Comparison of ENCODE assay signal across 12 cellular contexts in the genomic region with DNA sequence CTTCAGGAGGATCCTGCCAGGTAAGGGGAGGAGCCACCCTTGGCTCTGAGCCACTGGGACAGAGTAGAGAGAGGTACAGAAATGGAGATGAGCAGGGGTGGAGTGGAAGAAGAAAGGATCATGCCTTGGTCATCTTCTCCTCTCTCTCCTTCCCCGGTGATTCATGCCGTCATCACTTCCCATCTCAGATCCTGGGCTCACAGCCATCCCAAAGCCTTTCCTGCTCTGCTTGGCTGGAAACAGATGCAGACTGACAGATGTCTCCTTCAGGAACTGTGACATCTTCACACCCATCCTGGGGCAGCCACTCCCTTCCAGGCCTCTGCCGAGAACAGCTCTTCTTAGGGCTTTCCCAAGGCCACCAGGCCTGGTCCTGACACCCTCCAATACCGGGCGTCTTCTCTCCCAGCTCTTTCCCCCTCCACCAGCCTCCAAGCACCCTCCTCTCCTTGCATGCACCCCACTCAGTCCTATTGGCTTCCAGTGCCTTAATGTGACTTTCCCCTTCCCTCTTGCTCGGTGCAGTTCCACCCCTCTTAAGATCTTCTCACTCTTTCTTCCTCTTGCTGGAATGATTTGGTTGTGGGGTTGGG. TPM values are rescaled to one million over a fixed set of nuclear protein-coding genes. Genes with fewer than 3 reads are reported as not detected.
DNase-seq lines count a peak whose midpoint lies in the region; ATAC-seq, FAIRE-seq and TF ChIP-seq lines count a peak whose summit lies in the region.
"Had no signal": no experiment of that assay in that cellular context is flagged by ENCODE, and none has a peak within 500 bp of the region (broad histone marks: within the 10 kb centered on the region; RNA-seq: fewer than 3 reads in every experiment).

No MANE protein-coding gene starts in this region.

- no peak overlapping the region for H3K4me2 ChIP-seq in endothelial cell of umbilical vein (ENCODE audit: insufficient read depth, low read length)

- H3K9me1 ChIP-seq in endothelial cell of umbilical vein (replicated peaks; ENCODE audit: control insufficient read depth, extremely low read depth, insufficient read depth, low read length) = no peaks in the 10 kb centered on the region

- no TSS peak for BruUV-seq in endothelial cell of umbilical vein (replicated peaks; lab: Mats Ljungman, UMichigan)

- FAIRE-seq in endothelial cell of umbilical vein (lab: Jason Lieb, UNC) (peak; percentile 71), pancreas (lab: Jason Lieb, UNC) (no peak)

- TF ChIP-seq POLR2A in endothelial cell of umbilical vein (IDR thresholded peaks at IDR 0.05; ENCODE audit: low read depth, low read length) = no peak

- H3K79me2 ChIP-seq in endothelial cell of umbilical vein (ENCODE audit: control insufficient read depth, insufficient read depth, low read length) = no peaks in the 10 kb centered on the region

- H3K27ac ChIP-seq in endothelial cell of umbilical vein (ENCODE audit: insufficient read depth, low read depth, low read length) (no peak overlapping the region), pancreas (no peak overlapping the region)
- H3K27ac ChIP-seq: upper lobe of right lung had no signal

- H2AFZ ChIP-seq in endothelial cell of umbilical vein (ENCODE audit: low read depth, low read length) = no peak overlapping the region

- dilution Hi-C loops in endothelial cell of umbilical vein (cut with MboI; ENCODE audit: extremely low pct_ligation_motif_present, low sequenced_read_pairs) = no loop called here

- H3K9ac ChIP-seq in endothelial cell of umbilical vein (replicated peaks; ENCODE audit: extremely low read depth, insufficient read depth, low read length) = no peak overlapping the region

- H3K27me3 ChIP-seq in endothelial cell of umbilical vein (ENCODE audit: control insufficient read depth in 2 of 2, insufficient read depth in 2 of 2, low read length in 2 of 2) (no peaks in the 10 kb centered on the region), pancreas (no peaks in the 10 kb centered on the region)
- H3K27me3 ChIP-seq: upper lobe of right lung had no signal

- peak overlapping the region; percentile 51 for H3K27ac Mint-ChIP-seq in neural crest cell (ENCODE audit: unreplicated experiment)
- H3K27ac Mint-ChIP-seq in activated naive CD4-positive, alpha-beta T cell treated with anti-CD3 and anti-CD28 coated beads, Interleukin-2, amount 10 ng/mL, durations not matched to agents 7 days and 5 days = no peak overlapping the region

- H3K4me1 ChIP-seq in endothelial cell of umbilical vein (ENCODE audit: control insufficient read depth, extremely low read depth, insufficient read depth, low read length) = peaks cover 6% of the 10 kb centered on the region
- no peaks in the 10 kb centered on the region for H3K4me1 ChIP-seq in pancreas
- H3K4me1 ChIP-seq: upper lobe of right lung had no signal

- intact Hi-C loops in endothelial cell of umbilical vein (cut with micrococcal nuclease) = no loop called here
- intact Hi-C loops in pancreas (cut with DNase I) = no loop called here

- H3K4me3 ChIP-seq in endothelial cell of umbilical vein (replicated peaks in 1 of 3; ENCODE audit: insufficient read depth in 1 of 3, low read depth in 1 of 3, low read length in 3 of 3) = no peak overlapping the region
- no peak overlapping the region for H3K4me3 ChIP-seq in pancreas
- H3K4me3 ChIP-seq: upper lobe of right lung had no signal

- H3K9me3 ChIP-seq in endothelial cell of umbilical vein (replicated peaks; ENCODE audit: control insufficient read depth, insufficient read depth, low read length) = no peaks in the 10 kb centered on the region
- no peaks in the 10 kb centered on the region for H3K9me3 ChIP-seq in pancreas
- H3K9me3 ChIP-seq: upper lobe of right lung had no signal

- H3K4me3 Mint-ChIP-seq in neural crest cell = no peak overlapping the region
- no peak overlapping the region for H3K4me3 Mint-ChIP-seq in activated naive CD4-positive, alpha-beta T cell treated with anti-CD3 and anti-CD28 coated beads, Interleukin-2, amount 10 ng/mL, durations not matched to agents 7 days and 5 days

- no peaks in the 10 kb centered on the region for H3K27me3 Mint-ChIP-seq in neural crest cell (ENCODE audit: low read depth)
- H3K27me3 Mint-ChIP-seq in activated naive CD4-positive, alpha-beta T cell treated with anti-CD3 and anti-CD28 coated beads, Interleukin-2, amount 10 ng/mL, durations not matched to agents 7 days and 5 days = peaks cover 33% of the 10 kb centered on the region

- H3K9me3 Mint-ChIP-seq in neural crest cell = no peaks in the 10 kb centered on the region
- H3K9me3 Mint-ChIP-seq in activated naive CD4-positive, alpha-beta T cell treated with anti-CD3 and anti-CD28 coated beads, Interleukin-2, amount 10 ng/mL, durations not matched to agents 7 days and 5 days = no peaks in the 10 kb centered on the region

- peak; percentile 79 for DNase-seq in DMS 273 (lab: John Stamatoyannopoulos, UW; ENCODE audit: unreplicated experiment)
- DNase-seq in NCI-H1694 treated with DMSO at 0.1 percent for 48 hours (lab: John Stamatoyannopoulos, UW) = peak; percentile 72
- DNase-seq in endothelial cell of umbilical vein (ENCODE audit: low read depth, low spot score) = peak; percentile 27
- DNase-seq in neural crest cell (ENCODE audit: low read depth, low spot score) = no peak
- no peak for DNase-seq in pancreas
- DNase-seq in activated naive CD4-positive, alpha-beta T cell treated with anti-CD3 and anti-CD28 coated beads, Interleukin-2, amount 10 ng/mL, durations not matched to agents 7 days and 5 days = no peak
- DNase-seq: upper lobe of right lung had no signal

- H3K4me1 Mint-ChIP-seq in neural crest cell = peaks cover 54% of the 10 kb centered on the region
- H3K4me1 Mint-ChIP-seq in activated naive CD4-positive, alpha-beta T cell treated with anti-CD3 and anti-CD28 coated beads, Interleukin-2, amount 10 ng/mL, durations not matched to agents 7 days and 5 days = no peaks in the 10 kb centered on the region

- no peaks in the 10 kb centered on the region for H3K36me3 ChIP-seq in endothelial cell of umbilical vein (ENCODE audit: control insufficient read depth in 2 of 2, extremely low read depth in 1 of 2, insufficient read depth in 2 of 2, low read length in 2 of 2)
- no peaks in the 10 kb centered on the region for H3K36me3 ChIP-seq in pancreas
- H3K36me3 ChIP-seq: upper lobe of right lung had no signal

- TF ChIP-seq CTCF in endothelial cell of umbilical vein (IDR thresholded peaks at IDR 0.05; ENCODE audit: extremely low read depth in 1 of 2, insufficient read depth in 1 of 2, low read depth in 1 of 2, low read length in 2 of 2) = no peak
- TF ChIP-seq CTCF in neural crest cell (conservative IDR thresholded peaks at IDR 0.05) = no peak
- TF ChIP-seq CTCF in pancreas (IDR thresholded peaks at IDR 0.05) = no peak

- CTCF ChIA-PET in endothelial cell of umbilical vein (lab: Charles Lee) = no interaction called here
- CTCF ChIA-PET in activated naive CD4-positive, alpha-beta T cell treated with anti-CD3 and anti-CD28 coated beads, Interleukin-2, amount 10 ng/mL, durations not matched to agents 7 days and 5 days (lab: Charles Lee) = no interaction called here

- WGBS in pancreas, 2 donors = 86 to 89% methylated on average over 6 of the region's 6 CpGs

- H3K36me3 Mint-ChIP-seq in neural crest cell (ENCODE audit: low read depth) = no peaks in the 10 kb centered on the region
- H3K36me3 Mint-ChIP-seq in activated naive CD4-positive, alpha-beta T cell treated with anti-CD3 and anti-CD28 coated beads, Interleukin-2, amount 10 ng/mL, durations not matched to agents 7 days and 5 days = no peaks in the 10 kb centered on the region

- ATAC-seq in pancreas (no peak), HG03139 (IDR thresholded peaks at IDR 0.05; ENCODE audit: unreplicated experiment) (no peak), GM18873 (IDR thresholded peaks at IDR 0.05; ENCODE audit: low FRiP score, unreplicated experiment) (no peak)
- ATAC-seq: upper lobe of right lung had no signal

- POLR2A ChIA-PET in endothelial cell of umbilical vein (lab: Charles Lee) = no interaction called here

- H4K20me1 ChIP-seq in endothelial cell of umbilical vein (replicated peaks; ENCODE audit: control insufficient read depth, extremely low read depth, insufficient read depth, low read length) = no peaks in the 10 kb centered on the region

TF ChIP-seq in endothelial cell of umbilical vein, 7 proteins besides CTCF, POLR2A, EP300 and RAD21:
- TF ChIP-seq GATA2 (IDR thresholded peaks at IDR 0.05; ENCODE audit: insufficient read depth, insufficient read length, low read depth, low read length) (peak; percentile 74), JUN (IDR thresholded peaks at IDR 0.05; ENCODE audit: borderline replicate concordance, insufficient read depth, insufficient read length, low read depth) (no peak), FOS (IDR thresholded peaks at IDR 0.05; ENCODE audit: borderline replicate concordance, insufficient read depth, low read length) (peak; percentile 93), POLR2AphosphoS5 (IDR thresholded peaks at IDR 0.05; ENCODE audit: insufficient read depth, low read depth, low read length) (no peak)

RNA-seq across cellular contexts. Expression of a gene that starts 58.3 kb away (rescaled TPM):
- total RNA-seq in endothelial cell of umbilical vein (not detected in 2 replicates), neural crest cell (not detected in 2 replicates), pancreas (not detected)
- polyA plus RNA-seq in endothelial cell of umbilical vein (not detected in 2 replicates), pancreas (not detected)
- polyA plus RNA-seq in endothelial cell of umbilical vein (2011; cell fraction: cytosol; rRNA removed) = not detected in 2 replicates
- not detected in 2 replicates for polyA plus RNA-seq in endothelial cell of umbilical vein (2011; cell fraction: nucleus; rRNA removed)
- polyA plus RNA-seq in endothelial cell of umbilical vein (2012) = not detected in 2 replicates
- polyA minus RNA-seq in endothelial cell of umbilical vein = not detected in 2 replicates
- not detected for polyA minus RNA-seq in endothelial cell of umbilical vein (2011; cell fraction: cytosol; rRNA and poly(A)+ RNA removed)
- polyA minus RNA-seq in endothelial cell of umbilical vein (2011; cell fraction: nucleus; rRNA and poly(A)+ RNA removed) = not detected in 2 replicates
- total RNA-seq: cerebellum; omental fat pad; T-helper 1 cell treated with Interleukin-12 subunit alpha and Interleukin-12 subunit beta and Interleukin-4 antibody, amounts not matched to agents 30 ng/mL and 1 ng/mL, for 36 hours; upper lobe of right lung had no signal

Comparison
In these comparisons a context has a peak if more than half of its experiments do, and no peak if none do; other contexts are left out.
1. DNase-seq: peak in DMS 273 (single experiment), NCI-H1694 treated with DMSO at 0.1 percent for 48 hours (single experiment) and endothelial cell of umbilical vein (single experiment); none in neural crest cell (single experiment), pancreas (0 of 6) and activated naive CD4-positive, alpha-beta T cell treated with anti-CD3 and anti-CD28 coated beads, Interleukin-2, amount 10 ng/mL, durations not matched to agents 7 days and 5 days (single experiment).